ENCODE assay signal across 8 cellular contexts in the genomic region with DNA sequence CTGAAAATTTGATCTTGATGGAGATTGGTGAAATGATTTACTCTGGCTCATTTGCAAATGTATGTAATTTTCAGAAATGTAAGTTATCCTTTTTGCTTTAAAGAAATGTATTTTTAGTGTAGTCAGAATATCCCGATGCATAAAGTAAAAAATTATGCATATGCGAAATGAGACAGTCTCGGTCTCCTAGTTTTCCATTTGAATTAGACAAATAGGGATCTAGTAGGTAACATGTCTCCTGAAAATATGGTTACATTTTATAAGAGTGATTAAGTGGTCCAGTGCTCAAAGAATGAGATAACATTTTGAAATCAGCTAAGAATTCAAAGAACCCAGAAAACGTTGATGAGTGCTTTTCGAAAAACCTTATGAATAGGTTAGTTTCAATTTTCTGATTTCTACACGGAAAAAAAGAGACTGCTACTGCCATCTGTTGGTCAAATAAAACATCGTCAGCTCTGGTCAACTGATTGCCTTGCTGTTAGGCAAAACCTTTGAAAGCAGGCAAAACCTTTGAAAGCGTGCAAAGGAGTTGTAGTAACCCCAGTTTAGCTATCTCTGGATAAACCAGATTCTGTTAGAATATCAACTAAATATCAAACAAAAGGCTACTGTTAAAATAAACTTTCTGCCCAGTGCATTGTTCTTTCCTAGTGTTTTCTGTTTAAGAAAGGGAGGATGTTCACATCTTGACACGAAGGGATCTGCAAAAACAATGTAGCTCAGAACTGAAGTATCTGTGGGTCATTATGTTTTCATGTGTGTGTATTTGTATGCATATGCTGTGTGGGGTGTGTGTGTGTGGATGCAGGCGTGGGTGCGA.
DNase-seq lines count a peak whose midpoint lies in the region; ATAC-seq and FAIRE-seq lines count a peak whose summit lies in the region.

No MANE protein-coding gene starts in this region.

- no peaks in the 10 kb centered on the region for H3K4me1 Mint-ChIP-seq in stimulated activated naive B cell treated with anti-CD40 and anti-IgM and Interleukin-4, amounts not matched to agents 10 μg/mL and 1 μg/mL and 100 μg/mL, for 72 hours

- H3K36me3 ChIP-seq in NT2/D1 (ENCODE audit: insufficient read depth, insufficient read length, low read length): no peaks in the 10 kb centered on the region

- no peak overlapping the region for H3K27ac Mint-ChIP-seq in stimulated activated naive B cell treated with anti-CD40 and anti-IgM and Interleukin-4, amounts not matched to agents 10 μg/mL and 1 μg/mL and 100 μg/mL, for 72 hours

- no peak overlapping the region for H3K4me3 ChIP-seq in NT2/D1 (ENCODE audit: insufficient read length, low read depth)

- peak; percentile 89 for ATAC-seq in GM19438 (IDR thresholded peaks at IDR 0.05; ENCODE audit: low read depth, unreplicated experiment)
- ATAC-seq in HG03439 (IDR thresholded peaks at IDR 0.05; ENCODE audit: unreplicated experiment): peak; percentile 78
- peak in 1 of 2 donors; percentile 38 for ATAC-seq in stimulated activated naive B cell treated with anti-CD40 and anti-IgM and Interleukin-4, amounts not matched to agents 10 μg/mL and 1 μg/mL and 100 μg/mL, for 72 hours (replicated peaks)

- no peak overlapping the region for H3K4me3 Mint-ChIP-seq in stimulated activated naive B cell treated with anti-CD40 and anti-IgM and Interleukin-4, amounts not matched to agents 10 μg/mL and 1 μg/mL and 100 μg/mL, for 72 hours

- DNase-seq in NCI-H2196 (lab: John Stamatoyannopoulos, UW; ENCODE audit: unreplicated experiment) (peak; percentile 9), NCI-H2196 treated with DMSO at 0.1 percent for 48 hours (lab: John Stamatoyannopoulos, UW; ENCODE audit: unreplicated experiment) (no peak), NT2/D1 (ENCODE audit: low read depth, low spot score) (peak; percentile 42), astrocyte of the hippocampus (ENCODE audit: low read depth, low spot score) (peak; percentile 75)
- peak; percentile 4 for DNase-seq in stimulated activated naive B cell treated with anti-CD40 and anti-IgM and Interleukin-4, amounts not matched to agents 10 μg/mL and 1 μg/mL and 100 μg/mL, for 72 hours

- H3K36me3 Mint-ChIP-seq in stimulated activated naive B cell treated with anti-CD40 and anti-IgM and Interleukin-4, amounts not matched to agents 10 μg/mL and 1 μg/mL and 100 μg/mL, for 72 hours: no peaks in the 10 kb centered on the region

- no peaks in the 10 kb centered on the region for H3K27me3 ChIP-seq in NT2/D1 (ENCODE audit: insufficient read depth, insufficient read length)

- H3K4me1 ChIP-seq in NT2/D1 (ENCODE audit: insufficient read depth, insufficient read length): no peaks in the 10 kb centered on the region

- H3K9me3 ChIP-seq in NT2/D1 (ENCODE audit: insufficient read depth, low read length): no peaks in the 10 kb centered on the region; the same call in 1 of the 2 replicates

- FAIRE-seq in islet of Langerhans (lab: Jason Lieb, UNC): peak; percentile 93

- no peak overlapping the region for H3K9ac ChIP-seq in NT2/D1 (ENCODE audit: insufficient read length, low read depth)

- no peaks in the 10 kb centered on the region for H3K9me3 Mint-ChIP-seq in stimulated activated naive B cell treated with anti-CD40 and anti-IgM and Interleukin-4, amounts not matched to agents 10 μg/mL and 1 μg/mL and 100 μg/mL, for 72 hours

- H3K27me3 Mint-ChIP-seq in stimulated activated naive B cell treated with anti-CD40 and anti-IgM and Interleukin-4, amounts not matched to agents 10 μg/mL and 1 μg/mL and 100 μg/mL, for 72 hours: peaks cover 4 to 6% of the 10 kb centered on the region in 2 donors
